ENCODE assay signal across 24 cellular contexts in the genomic region with DNA sequence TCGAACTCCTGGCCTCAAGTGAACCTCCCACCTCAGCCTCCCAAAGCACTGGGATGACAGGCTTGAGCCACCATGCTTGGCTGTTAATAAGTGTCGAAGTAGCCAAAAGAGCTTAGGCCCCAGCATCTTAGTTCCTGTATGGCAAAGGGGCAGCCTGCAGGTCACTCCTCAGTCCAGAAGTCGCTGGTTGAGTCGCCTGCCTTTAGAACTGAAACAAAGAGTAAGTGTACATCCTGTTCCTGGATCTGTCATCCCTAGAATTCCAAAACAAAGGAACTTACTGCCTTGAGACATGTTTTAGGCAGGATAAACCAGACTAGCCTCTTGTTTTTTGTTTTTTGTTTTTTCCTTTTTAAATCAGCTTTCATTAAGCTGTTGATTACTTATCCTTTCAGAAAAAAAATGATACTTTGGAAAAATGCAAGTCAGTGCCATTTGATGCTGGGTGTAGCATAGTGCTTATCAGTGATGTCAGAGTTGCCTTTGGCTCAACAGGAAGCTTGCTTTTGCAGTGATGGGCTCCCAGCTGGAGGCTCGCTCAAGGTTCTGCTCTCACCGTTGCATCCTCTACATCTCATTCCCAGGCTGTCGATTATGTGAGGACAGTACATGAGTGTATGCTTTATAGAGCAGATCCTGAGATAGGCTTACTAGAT. TPM values are rescaled to one million over a fixed set of nuclear protein-coding genes. Genes with fewer than 3 reads are reported as not detected.
"Had no signal": no experiment of that assay in that cellular context is flagged by ENCODE, and none has a peak within 500 bp of the region (broad histone marks: within the 10 kb centered on the region; RNA-seq: fewer than 3 reads in every experiment).

No MANE protein-coding gene starts in this region.

- H3K27ac ChIP-seq: cardiac muscle cell, colonic mucosa, gastroesophageal sphincter, neural progenitor cell, pancreas, tibial nerve, vagina had no signal

- H3K4me1 ChIP-seq: colonic mucosa, gastroesophageal sphincter, neural progenitor cell, pancreas, tibial nerve, vagina had no signal

- H3K27me3 ChIP-seq: cardiac muscle cell, colonic mucosa, gastroesophageal sphincter, neural progenitor cell, pancreas, tibial nerve, vagina had no signal

- H3K4me3 ChIP-seq: cardiac muscle cell, colonic mucosa, gastroesophageal sphincter, neural progenitor cell, pancreas, tibial nerve, vagina had no signal

- ATAC-seq: activated T-cell treated with anti-CD3 and anti-CD28 coated beads, Interleukin-2, amount 50 U/mL, for 4 hours; gastroesophageal sphincter; pancreas; stimulated activated naive B cell treated with anti-CD40 and anti-IgM and Interleukin-4, amounts not matched to agents 10 μg/mL and 1 μg/mL and 100 μg/mL, for 72 hours had no signal

- DNase-seq: activated CD4-positive, alpha-beta memory T cell treated with anti-CD3 and anti-CD28 coated beads, Interleukin-2, amount 10 ng/mL, durations not matched to agents 7 days and 5 days; activated CD4-positive, alpha-beta T cell treated with anti-CD3 and anti-CD28 coated beads for 4 hours; activated effector memory CD4-positive, alpha-beta T cell treated with Interleukin-2 at 50 U/mL for 16 hours; activated naive CD4-positive, alpha-beta T cell treated with anti-CD3 and anti-CD28 coated beads, Interleukin-2, amount 50 U/mL, for 16 hours; activated T-cell treated with anti-CD3 and anti-CD28 coated beads, Interleukin-2, amount 50 U/mL, for 4 hours; colonic mucosa; effector CD4-positive, alpha-beta T cell; hypothalamus; mammary epithelial cell; naive B cell; pancreas; stimulated activated CD4-positive, alpha-beta T cell treated with anti-CD3 and anti-CD28 coated beads, Interleukin-4, amount 100 ng/mL, for 1 hour; stimulated activated naive B cell treated with anti-CD40 and anti-IgM and Interleukin-4, amounts not matched to agents 10 μg/mL and 1 μg/mL and 100 μg/mL, for 72 hours; substantia nigra had no signal

- H3K9me3 ChIP-seq: colonic mucosa, gastroesophageal sphincter, pancreas, tibial nerve, vagina had no signal

RNA-seq across cellular contexts. Expression of gene SLC32A1, which starts 33.0 kb away (rescaled TPM):
- total RNA-seq: activated CD4-positive, alpha-beta memory T cell treated with anti-CD3 and anti-CD28 coated beads, Interleukin-2, amount 10 ng/mL, durations not matched to agents 7 days and 5 days; activated T-cell treated with anti-CD3 and anti-CD28 coated beads, Interleukin-2, amount 50 U/mL, for 4 hours; astrocyte; cardiac muscle cell; colonic mucosa; fibroblast of lung; gastroesophageal sphincter; kidney epithelial cell; mammary epithelial cell; pancreas; T-helper 1 cell treated with Interleukin-12 subunit alpha and Interleukin-12 subunit beta and Interleukin-4 antibody, amounts not matched to agents 30 ng/mL and 1 ng/mL, for 36 hours; tibial nerve; vagina had no signal
- polyA plus RNA-seq: adipose tissue, cardiac muscle cell, fibroblast of lung, mammary epithelial cell, pancreas had no signal

RNA-seq across cellular contexts. Expression of gene PPP1R16B, which starts 48.2 kb away (rescaled TPM):
- polyA plus RNA-seq: cardiac muscle cell, fibroblast of lung, mammary epithelial cell had no signal
